In genomic region chr9:94156549-94157407, GRCh38 we compare ENCODE assay signal across 8 cellular contexts.
DNase-seq lines count a peak whose midpoint lies in the region; ATAC-seq lines count a peak whose summit lies in the region.

No MANE protein-coding gene starts in this region.

- peaks cover 39% of the 10 kb centered on the region for H3K4me1 ChIP-seq in BLaER1

- H3K27ac ChIP-seq in BLaER1, result peak overlapping the region; percentile 49; the same call in 1 of the 2 replicates

- peak; percentile 34 for DNase-seq in NCI-H2029 treated with DMSO at 0.1 percent for 48 hours (lab: John Stamatoyannopoulos, UW)
- DNase-seq in dermis blood vessel endothelial cell, result peak; percentile 90
- DNase-seq in mucosa of gallbladder (ENCODE audit: low spot score), result peak; percentile 85
- no peak for DNase-seq in SK-N-DZ (ENCODE audit: low spot score)
- DNase-seq in NCI-H1694 (lab: John Stamatoyannopoulos, UW), result no peak
- no peak for DNase-seq in GM19238 (ENCODE audit: insufficient read length, low spot score)

- H3K27me3 ChIP-seq in BLaER1, result no peaks in the 10 kb centered on the region

- peaks cover 18% of the 10 kb centered on the region for H3K9me3 ChIP-seq in BLaER1

- no peaks in the 10 kb centered on the region for H4K20me1 ChIP-seq in BLaER1

- peak overlapping the region; percentile 53 for H3K4me2 ChIP-seq in BLaER1

- H3K36me3 ChIP-seq in BLaER1, result no peaks in the 10 kb centered on the region

- no peak overlapping the region for H3K4me3 ChIP-seq in BLaER1

- no peak for ATAC-seq in GM21619 (IDR thresholded peaks at IDR 0.05; ENCODE audit: unreplicated experiment)

- no peak overlapping the region for H3K9ac ChIP-seq in BLaER1

Comparison
In these comparisons a context has a peak if more than half of its experiments do, and no peak if none do; other contexts are left out.
1. DNase-seq: peak in NCI-H2029 treated with DMSO at 0.1 percent for 48 hours (single experiment), dermis blood vessel endothelial cell (single experiment) and mucosa of gallbladder (single experiment); none in SK-N-DZ (single experiment), NCI-H1694 (single experiment) and GM19238 (single experiment).